Comparison of ENCODE assay signal across 18 cellular contexts in genomic region chr20:45927071-45927878, GRCh38.
"Had no signal": no experiment of that assay in that cellular context is flagged by ENCODE, and none has a peak within 500 bp of the region (broad histone marks: within the 10 kb centered on the region; RNA-seq: fewer than 3 reads in every experiment).

No MANE protein-coding gene starts in this region.

- H3K9me3 ChIP-seq: gastrocnemius medialis, heart left ventricle, upper lobe of left lung had no signal

- DNase-seq: activated naive CD4-positive, alpha-beta T cell; activated naive CD8-positive, alpha-beta T cell treated with anti-CD3 and anti-CD28 coated beads, Interleukin-2, amount 50 U/mL, for 24 hours; activated T-cell treated with anti-CD3 and anti-CD28 coated beads for 4 hours; gastrocnemius medialis; heart left ventricle; left cardiac atrium; mammary epithelial cell; natural killer cell; small intestine; stimulated activated CD4-positive, alpha-beta T cell treated with anti-CD3 and anti-CD28 coated beads, Interleukin-4, amount 100 ng/mL, for 4 hours; stimulated activated CD8-positive, alpha-beta memory T cell treated with anti-CD3 and anti-CD28 coated beads, Interleukin-4, amount 100 ng/mL, for 48 hours; T-cell; T-helper 9 cell; upper lobe of left lung had no signal

- H3K27me3 ChIP-seq: gastrocnemius medialis, heart left ventricle, upper lobe of left lung had no signal

- H3K36me3 ChIP-seq: gastrocnemius medialis, heart left ventricle, upper lobe of left lung had no signal

- H3K4me3 ChIP-seq: gastrocnemius medialis, heart left ventricle, upper lobe of left lung had no signal

- ATAC-seq: activated CD4-positive, CD25-positive, alpha-beta regulatory T cell treated with anti-CD3 and anti-CD28 coated beads, Interleukin-2, amount 50 U/mL, for 24 hours; activated naive CD8-positive, alpha-beta T cell treated with anti-CD3 and anti-CD28 coated beads, Interleukin-2, amount 50 U/mL, for 24 hours; gastrocnemius medialis; heart left ventricle; left cardiac atrium; natural killer cell; right cardiac atrium; T-cell had no signal

- FAIRE-seq: astrocyte, small intestine had no signal

- H3K27ac ChIP-seq: epithelial cell of prostate, gastrocnemius medialis, heart left ventricle, upper lobe of left lung had no signal
